Comparison of ENCODE assay signal across 1 cellular context in genomic region chr9:37381094-37381741, GRCh38.
TF ChIP-seq lines count a peak whose summit lies in the region.

No MANE protein-coding gene starts in this region.

TF ChIP-seq in HepG2, 621 proteins besides CTCF, POLR2A, EP300 and RAD21 (continued from another document and continues in another):
- TF ChIP-seq HMGXB3 (CRISPR knock-in tag; IDR thresholded peaks at IDR 0.05; ENCODE audit: borderline replicate concordance), result peak; percentile 45; the same call in 1 of the 2 replicates
- TF ChIP-seq ATF3 (CRISPR knock-in tag; IDR thresholded peaks at IDR 0.05), result peak; percentile 18; the same call in 1 of the 2 replicates
- TF ChIP-seq ZNF446 (CRISPR knock-in tag; IDR thresholded peaks at IDR 0.05), result no peak
- no peak for TF ChIP-seq RFX5 (IDR thresholded peaks at IDR 0.05; ENCODE audit: low read depth, low read length)
- no peak for TF ChIP-seq ZNF724P (CRISPR knock-in tag; IDR thresholded peaks at IDR 0.05; ENCODE audit: borderline replicate concordance)
- no peak for TF ChIP-seq FOSL2 (CRISPR knock-in tag; IDR thresholded peaks at IDR 0.05)
- peak; percentile 79; the same call in 1 of the 2 replicates for TF ChIP-seq PRMT3 (CRISPR knock-in tag; IDR thresholded peaks at IDR 0.05; ENCODE audit: borderline replicate concordance, low read depth)
- no peak for TF ChIP-seq ZBTB2 (CRISPR knock-in tag; IDR thresholded peaks at IDR 0.05; ENCODE audit: low read depth)
- TF ChIP-seq IKZF4 (CRISPR knock-in tag; IDR thresholded peaks at IDR 0.05; ENCODE audit: borderline replicate concordance, low read depth, not compliant biosample characterization), result peak; percentile 62
- no peak for TF ChIP-seq HCFC1 (IDR thresholded peaks at IDR 0.05; ENCODE audit: low read depth, low read length)
- no peak for TF ChIP-seq ZNF550 (CRISPR knock-in tag; IDR thresholded peaks at IDR 0.05; ENCODE audit: borderline replicate concordance)
- no peak for TF ChIP-seq ZBTB7B (CRISPR knock-in tag; IDR thresholded peaks at IDR 0.05)
- no peak for TF ChIP-seq MEIS2 (CRISPR knock-in tag; IDR thresholded peaks at IDR 0.05)
- no peak for TF ChIP-seq ZNF800 (CRISPR knock-in tag; IDR thresholded peaks at IDR 0.05)
- no peak for TF ChIP-seq ZNF572 (CRISPR knock-in tag; IDR thresholded peaks at IDR 0.05)
- TF ChIP-seq TAF1 (CRISPR knock-in tag; IDR thresholded peaks at IDR 0.05), result no peak
- TF ChIP-seq SUZ12 (IDR thresholded peaks at IDR 0.05; ENCODE audit: low read depth, low read length), result no peak
- no peak for TF ChIP-seq ZBTB21 (CRISPR knock-in tag; IDR thresholded peaks at IDR 0.05)
- peak in 1 of 2 experiments; percentile 57; a peak in 1 of 4 replicates for TF ChIP-seq KLF16 (CRISPR knock-in tag; IDR thresholded peaks at IDR 0.05)
- peak; percentile 30; the same call in 1 of the 2 replicates for TF ChIP-seq ZNF776 (CRISPR knock-in tag; IDR thresholded peaks at IDR 0.05)
- peak; percentile 62; the same call in 1 of the 2 replicates for TF ChIP-seq ATF7-NPFF (CRISPR knock-in tag; IDR thresholded peaks at IDR 0.05; ENCODE audit: low read depth)
- no peak for TF ChIP-seq ZNF33A (CRISPR knock-in tag; IDR thresholded peaks at IDR 0.05; ENCODE audit: borderline replicate concordance)
- TF ChIP-seq NR2F2 (IDR thresholded peaks at IDR 0.05; ENCODE audit: borderline replicate concordance, low read depth), result no peak
- TF ChIP-seq GLI4 (CRISPR knock-in tag; IDR thresholded peaks at IDR 0.05; ENCODE audit: borderline replicate concordance), result no peak
- no peak for TF ChIP-seq ZBTB44 (CRISPR knock-in tag; IDR thresholded peaks at IDR 0.05)
- no peak for TF ChIP-seq THYN1 (CRISPR knock-in tag; IDR thresholded peaks at IDR 0.05; ENCODE audit: borderline replicate concordance, low read depth)
- TF ChIP-seq PHB2 (IDR thresholded peaks at IDR 0.05; ENCODE audit: partially characterized antibody), result no peak
- TF ChIP-seq TAF15 (IDR thresholded peaks at IDR 0.05; ENCODE audit: low read depth, low read length, poor library complexity, severe bottlenecking), result no peak
- no peak for TF ChIP-seq XBP1 (CRISPR knock-in tag; IDR thresholded peaks at IDR 0.05)
- TF ChIP-seq ZNF75D (CRISPR knock-in tag; IDR thresholded peaks at IDR 0.05; ENCODE audit: borderline replicate concordance), result no peak
- TF ChIP-seq CCAR2 (optimal IDR thresholded peaks at IDR 0.05; ENCODE audit: low read depth, low read length), result no peak
- TF ChIP-seq TBL1XR1 (IDR thresholded peaks at IDR 0.05; ENCODE audit: borderline replicate concordance, low read length, partially characterized antibody), result no peak
- TF ChIP-seq HNF1A (IDR thresholded peaks at IDR 0.05; ENCODE audit: low read depth), result no peak
- TF ChIP-seq HNF1A (CRISPR knock-in tag; IDR thresholded peaks at IDR 0.05; ENCODE audit: borderline replicate concordance), result no peak
- 0 out of 2 replicates have a peak, but pooled peaks have one; percentile 52 for TF ChIP-seq TOPORS (CRISPR knock-in tag; IDR thresholded peaks at IDR 0.05)
- TF ChIP-seq RFX3 (CRISPR knock-in tag; IDR thresholded peaks at IDR 0.05), result no peak
- no peak for TF ChIP-seq ZNF790 (CRISPR knock-in tag; IDR thresholded peaks at IDR 0.05; ENCODE audit: borderline replicate concordance)
- TF ChIP-seq ATF6 (CRISPR knock-in tag; conservative IDR thresholded peaks at IDR 0.05), result no peak
- no peak for TF ChIP-seq HDAC2 (CRISPR knock-in tag; IDR thresholded peaks at IDR 0.05)
- no peak for TF ChIP-seq ARHGAP35 (CRISPR knock-in tag; IDR thresholded peaks at IDR 0.05; ENCODE audit: borderline replicate concordance)
- TF ChIP-seq PRDM15 (CRISPR knock-in tag; IDR thresholded peaks at IDR 0.05), result no peak
- no peak for TF ChIP-seq SETDB1 (CRISPR knock-in tag; IDR thresholded peaks at IDR 0.05; ENCODE audit: borderline replicate concordance)
